Comparison of ENCODE assay signal across 8 cellular contexts in the genomic region with DNA sequence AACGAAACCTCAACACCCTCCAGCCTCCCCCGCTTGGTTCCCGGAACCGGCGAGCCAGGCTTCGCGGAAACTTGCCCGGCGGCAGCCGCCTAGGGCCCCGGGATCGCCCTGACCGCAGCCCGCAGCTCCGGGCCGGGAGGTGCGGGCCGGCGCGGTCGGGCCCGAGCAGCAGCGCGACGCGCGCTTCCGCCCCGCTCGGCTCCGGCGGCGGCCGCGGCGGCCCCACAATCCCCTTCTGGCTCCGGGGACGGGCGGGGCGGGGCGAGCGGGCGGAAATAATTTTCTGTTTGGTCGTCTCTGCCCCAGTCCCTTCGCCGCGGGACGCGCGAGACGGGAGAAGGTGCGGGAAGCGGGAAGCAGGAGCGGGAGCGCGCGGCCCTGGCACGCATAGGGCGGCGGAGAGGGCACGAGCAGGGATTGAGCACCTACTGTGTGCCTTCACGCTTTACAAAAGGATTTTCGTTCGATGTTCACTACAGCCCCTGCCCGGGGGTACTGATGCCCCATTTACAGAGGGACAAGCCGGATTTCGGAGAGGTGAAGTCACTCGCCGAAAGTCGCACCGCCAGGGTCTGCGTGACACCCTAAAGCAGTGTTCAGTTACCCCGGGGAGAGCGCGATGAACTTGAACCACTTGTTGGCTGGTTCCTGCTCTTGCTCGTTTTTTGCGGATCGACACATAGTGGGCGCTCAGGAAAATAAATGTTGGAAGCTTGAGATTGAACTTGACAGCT. TPM values are rescaled to one million over a fixed set of nuclear protein-coding genes. Genes with fewer than 3 reads are reported as not detected.
DNase-seq lines count a peak whose midpoint lies in the region; FAIRE-seq and TF ChIP-seq lines count a peak whose summit lies in the region.

No MANE protein-coding gene starts in this region.

- H3K79me2 ChIP-seq in endothelial cell of umbilical vein (ENCODE audit: control insufficient read depth, insufficient read depth, low read length) = peaks cover 15% of the 10 kb centered on the region

- TF ChIP-seq CTCF in HL-60 (IDR thresholded peaks at IDR 0.05; ENCODE audit: insufficient read depth, low read length) (no peak), endothelial cell of umbilical vein (IDR thresholded peaks at IDR 0.05; ENCODE audit: extremely low read depth in 1 of 2, insufficient read depth in 1 of 2, low read depth in 1 of 2, low read length in 2 of 2) (no peak)

- H3K4me1 ChIP-seq in endothelial cell of umbilical vein (ENCODE audit: control insufficient read depth, extremely low read depth, insufficient read depth, low read length) = peaks cover 44% of the 10 kb centered on the region

- CTCF ChIA-PET in endothelial cell of umbilical vein (lab: Charles Lee) = interaction anchor here (0.9 to 2.1 kb wide), 3 partner anchors 15 to 33 kb away, joined by 4 to 9 read pairs (median 5); no protein-coding TSS in a partner anchor

- no peak for FAIRE-seq in endothelial cell of umbilical vein (lab: Jason Lieb, UNC)

- BruUV-seq in endothelial cell of umbilical vein (replicated peaks; lab: Mats Ljungman, UMichigan) = no TSS peak

- DNase-seq in activated CD4-positive, CD25-positive, alpha-beta regulatory T cell (lab: John Stamatoyannopoulos, UW) = peak; percentile 74 to 79 (median 76)
- DNase-seq in activated CD4-positive, CD25-positive, alpha-beta regulatory T cell treated with anti-CD3 and anti-CD28 coated beads, Interleukin-2, amount 50 U/mL, for 72 hours = no peak
- peak; percentile 79 to 90 for DNase-seq in HL-60 (ENCODE audit: low read depth in 1 of 2, low spot score in 1 of 2)
- DNase-seq in NOMO-1 treated with DMSO at 0.1 percent for 48 hours (lab: John Stamatoyannopoulos, UW; ENCODE audit: unreplicated experiment) = peak; percentile 78
- peak; percentile 65 for DNase-seq in activated T-cell treated with anti-CD3 and anti-CD28 coated beads for 1 hour (ENCODE audit: low read depth)
- DNase-seq in endothelial cell of umbilical vein (ENCODE audit: low read depth, low spot score) = peak; percentile 77
- peak; percentile 84 for DNase-seq in midbrain (lab: John Stamatoyannopoulos, UW)
- peak; percentile 65 for DNase-seq in stimulated activated CD8-positive, alpha-beta memory T cell treated with anti-CD3 and anti-CD28 coated beads, Interleukin-15, amount 100 ng/mL, for 24 hours (ENCODE audit: low read depth)

- H3K9ac ChIP-seq in endothelial cell of umbilical vein (replicated peaks; ENCODE audit: extremely low read depth, insufficient read depth, low read length) = peak overlapping the region; percentile 81

- TF ChIP-seq POLR2A in endothelial cell of umbilical vein (IDR thresholded peaks at IDR 0.05; ENCODE audit: low read depth, low read length) = peak; percentile 44

- H3K27ac ChIP-seq in HL-60 (replicated peaks) (peak overlapping the region; percentile 89), endothelial cell of umbilical vein (ENCODE audit: insufficient read depth, low read depth, low read length) (peak overlapping the region; percentile 27)

- no peaks in the 10 kb centered on the region for H3K36me3 ChIP-seq in endothelial cell of umbilical vein (ENCODE audit: control insufficient read depth in 2 of 2, extremely low read depth in 1 of 2, insufficient read depth in 2 of 2, low read length in 2 of 2)

- H4K20me1 ChIP-seq in endothelial cell of umbilical vein (replicated peaks; ENCODE audit: control insufficient read depth, extremely low read depth, insufficient read depth, low read length) = no peaks in the 10 kb centered on the region

- no peaks in the 10 kb centered on the region for H3K9me1 ChIP-seq in endothelial cell of umbilical vein (replicated peaks; ENCODE audit: control insufficient read depth, extremely low read depth, insufficient read depth, low read length)

- peak overlapping the region; percentile 75 for H3K4me2 ChIP-seq in endothelial cell of umbilical vein (ENCODE audit: insufficient read depth, low read length)

- dilution Hi-C loops in endothelial cell of umbilical vein (cut with MboI; ENCODE audit: extremely low pct_ligation_motif_present, low sequenced_read_pairs) = no loop called here

- H3K4me3 ChIP-seq in HL-60 (replicated peaks; ENCODE audit: insufficient read depth, low read length) = peak overlapping the region; percentile 40
- H3K4me3 ChIP-seq in endothelial cell of umbilical vein (replicated peaks in 1 of 3; ENCODE audit: insufficient read depth in 1 of 3, low read depth in 1 of 3, low read length in 3 of 3) = peak overlapping the region; percentile 31 to 59 (median 47)

- no peaks in the 10 kb centered on the region for H3K9me3 ChIP-seq in endothelial cell of umbilical vein (replicated peaks; ENCODE audit: control insufficient read depth, insufficient read depth, low read length)

- H3K27me3 ChIP-seq in HL-60 (ENCODE audit: insufficient read depth, poor library complexity, severe bottlenecking) (no peaks in the 10 kb centered on the region), endothelial cell of umbilical vein (ENCODE audit: control insufficient read depth in 2 of 2, insufficient read depth in 2 of 2, low read length in 2 of 2) (peaks cover 0 to 2% of the 10 kb centered on the region in 2 experiments)

- POLR2A ChIA-PET in endothelial cell of umbilical vein (lab: Charles Lee) = no interaction called here

- intact Hi-C loops in endothelial cell of umbilical vein (cut with micrococcal nuclease) = loop anchor here (1.0 to 5.0 kb wide), 4 partner anchors 25 to 165 kb away; a partner anchor contains a TSS

- peak overlapping the region; percentile 63 for H2AFZ ChIP-seq in endothelial cell of umbilical vein (ENCODE audit: low read depth, low read length)

TF ChIP-seq in endothelial cell of umbilical vein, 7 proteins besides CTCF, POLR2A, EP300 and RAD21 (continues in another document):
- TF ChIP-seq GATA2 (IDR thresholded peaks at IDR 0.05; ENCODE audit: insufficient read depth, insufficient read length, low read depth, low read length) (no peak), EZH2 (IDR thresholded peaks at IDR 0.05; ENCODE audit: borderline replicate concordance, low read depth, low read length, severe bottlenecking) (no peak), FOS (IDR thresholded peaks at IDR 0.05; ENCODE audit: borderline replicate concordance, insufficient read depth, low read length) (no peak), POLR2AphosphoS5 (IDR thresholded peaks at IDR 0.05; ENCODE audit: insufficient read depth, low read depth, low read length) (peak; percentile 52), MYC (IDR thresholded peaks at IDR 0.05; ENCODE audit: low read depth, low read length) (no peak)
- TF ChIP-seq, protein P1, sequence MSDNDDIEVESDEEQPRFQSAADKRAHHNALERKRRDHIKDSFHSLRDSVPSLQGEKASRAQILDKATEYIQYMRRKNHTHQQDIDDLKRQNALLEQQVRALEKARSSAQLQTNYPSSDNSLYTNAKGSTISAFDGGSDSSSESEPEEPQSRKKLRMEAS (IDR thresholded peaks at IDR 0.05; ENCODE audit: insufficient read depth, insufficient read length) = peak; percentile 65

RNA-seq across cellular contexts. Expression of a gene that starts 2.7 kb away (rescaled TPM):
- 85.4 and 86.6 TPM in 2 replicates for total RNA-seq in endothelial cell of umbilical vein
- polyA plus RNA-seq in endothelial cell of umbilical vein = 32.1 and 35.7 TPM in 2 replicates
- 21.1 and 29.6 TPM in 2 replicates for polyA plus RNA-seq in endothelial cell of umbilical vein (2011; cell fraction: cytosol; rRNA removed)
- polyA plus RNA-seq in endothelial cell of umbilical vein (2011; cell fraction: nucleus; rRNA removed) = 144 and 172 TPM in 2 replicates
- polyA plus RNA-seq in endothelial cell of umbilical vein (2012) = 37.7 and 42.7 TPM in 2 replicates
- 68.1 and 78.3 TPM in 2 replicates for polyA minus RNA-seq in endothelial cell of umbilical vein
- 34.7 TPM for polyA minus RNA-seq in endothelial cell of umbilical vein (2011; cell fraction: cytosol; rRNA and poly(A)+ RNA removed)
- polyA minus RNA-seq in endothelial cell of umbilical vein (2011; cell fraction: nucleus; rRNA and poly(A)+ RNA removed) = 72.9 and 91.4 TPM in 2 replicates

RNA-seq across cellular contexts. Expression of a gene that starts 27.6 kb away (rescaled TPM):
- total RNA-seq in endothelial cell of umbilical vein = 2.6 and 2.9 TPM in 2 replicates
- polyA plus RNA-seq in endothelial cell of umbilical vein = 0.43 and 0.54 TPM in 2 replicates
- 0.67 and 0.82 TPM in 2 replicates for polyA plus RNA-seq in endothelial cell of umbilical vein (2011; cell fraction: cytosol; rRNA removed)
- 0.36 and 0.38 TPM in 2 replicates for polyA plus RNA-seq in endothelial cell of umbilical vein (2011; cell fraction: nucleus; rRNA removed)
- polyA plus RNA-seq in endothelial cell of umbilical vein (2012) = 4.5 and 5.2 TPM in 2 replicates
- 0.44 and 0.68 TPM in 2 replicates for polyA minus RNA-seq in endothelial cell of umbilical vein
- polyA minus RNA-seq in endothelial cell of umbilical vein (2011; cell fraction: cytosol; rRNA and poly(A)+ RNA removed) = 5.8 TPM
- 0.10 and 0.34 TPM in 2 replicates for polyA minus RNA-seq in endothelial cell of umbilical vein (2011; cell fraction: nucleus; rRNA and poly(A)+ RNA removed)

RNA-seq across cellular contexts. Expression of a gene that starts 27.8 kb away (rescaled TPM):
- 22.6 and 23.7 TPM in 2 replicates for total RNA-seq in endothelial cell of umbilical vein
- 8.7 and 11.1 TPM in 2 replicates for polyA plus RNA-seq in endothelial cell of umbilical vein
- 8.8 and 10.9 TPM in 2 replicates for polyA plus RNA-seq in endothelial cell of umbilical vein (2011; cell fraction: cytosol; rRNA removed)
- 3.4 and 4.0 TPM in 2 replicates for polyA plus RNA-seq in endothelial cell of umbilical vein (2011; cell fraction: nucleus; rRNA removed)
- polyA plus RNA-seq in endothelial cell of umbilical vein (2012) = 16.3 and 17.9 TPM in 2 replicates
- polyA minus RNA-seq in endothelial cell of umbilical vein = 2.0 and 2.6 TPM in 2 replicates
- polyA minus RNA-seq in endothelial cell of umbilical vein (2011; cell fraction: cytosol; rRNA and poly(A)+ RNA removed) = 18.3 TPM
- polyA minus RNA-seq in endothelial cell of umbilical vein (2011; cell fraction: nucleus; rRNA and poly(A)+ RNA removed) = 1.1 and 2.0 TPM in 2 replicates

RNA-seq across cellular contexts. Expression of a gene that starts 45.8 kb away (rescaled TPM):
- total RNA-seq in endothelial cell of umbilical vein = 77.5 and 78.4 TPM in 2 replicates
- 39.8 and 45.3 TPM in 2 replicates for polyA plus RNA-seq in endothelial cell of umbilical vein
- polyA plus RNA-seq in endothelial cell of umbilical vein (2011; cell fraction: cytosol; rRNA removed) = 28.6 and 32.6 TPM in 2 replicates
- 29.6 and 36.9 TPM in 2 replicates for polyA plus RNA-seq in endothelial cell of umbilical vein (2011; cell fraction: nucleus; rRNA removed)
- 55.8 and 74.4 TPM in 2 replicates for polyA plus RNA-seq in endothelial cell of umbilical vein (2012)
- 20.3 and 20.9 TPM in 2 replicates for polyA minus RNA-seq in endothelial cell of umbilical vein
- 16.7 TPM for polyA minus RNA-seq in endothelial cell of umbilical vein (2011; cell fraction: cytosol; rRNA and poly(A)+ RNA removed)
- 7.9 and 14.5 TPM in 2 replicates for polyA minus RNA-seq in endothelial cell of umbilical vein (2011; cell fraction: nucleus; rRNA and poly(A)+ RNA removed)

RNA-seq across cellular contexts. Expression of a gene that starts 50.2 kb away (rescaled TPM):
- total RNA-seq in endothelial cell of umbilical vein = 213 and 227 TPM in 2 replicates
- 685 and 705 TPM in 2 replicates for polyA plus RNA-seq in endothelial cell of umbilical vein
- polyA plus RNA-seq in endothelial cell of umbilical vein (2011; cell fraction: cytosol; rRNA removed) = 539 and 649 TPM in 2 replicates
- 229 and 250 TPM in 2 replicates for polyA plus RNA-seq in endothelial cell of umbilical vein (2011; cell fraction: nucleus; rRNA removed)
- 242 and 303 TPM in 2 replicates for polyA plus RNA-seq in endothelial cell of umbilical vein (2012)
- polyA minus RNA-seq in endothelial cell of umbilical vein = 271 and 276 TPM in 2 replicates
- 192 TPM for polyA minus RNA-seq in endothelial cell of umbilical vein (2011; cell fraction: cytosol; rRNA and poly(A)+ RNA removed)
- polyA minus RNA-seq in endothelial cell of umbilical vein (2011; cell fraction: nucleus; rRNA and poly(A)+ RNA removed) = 33.6 and 42.4 TPM in 2 replicates
